1 cellular context compared by ENCODE assay signal in the genomic region with DNA sequence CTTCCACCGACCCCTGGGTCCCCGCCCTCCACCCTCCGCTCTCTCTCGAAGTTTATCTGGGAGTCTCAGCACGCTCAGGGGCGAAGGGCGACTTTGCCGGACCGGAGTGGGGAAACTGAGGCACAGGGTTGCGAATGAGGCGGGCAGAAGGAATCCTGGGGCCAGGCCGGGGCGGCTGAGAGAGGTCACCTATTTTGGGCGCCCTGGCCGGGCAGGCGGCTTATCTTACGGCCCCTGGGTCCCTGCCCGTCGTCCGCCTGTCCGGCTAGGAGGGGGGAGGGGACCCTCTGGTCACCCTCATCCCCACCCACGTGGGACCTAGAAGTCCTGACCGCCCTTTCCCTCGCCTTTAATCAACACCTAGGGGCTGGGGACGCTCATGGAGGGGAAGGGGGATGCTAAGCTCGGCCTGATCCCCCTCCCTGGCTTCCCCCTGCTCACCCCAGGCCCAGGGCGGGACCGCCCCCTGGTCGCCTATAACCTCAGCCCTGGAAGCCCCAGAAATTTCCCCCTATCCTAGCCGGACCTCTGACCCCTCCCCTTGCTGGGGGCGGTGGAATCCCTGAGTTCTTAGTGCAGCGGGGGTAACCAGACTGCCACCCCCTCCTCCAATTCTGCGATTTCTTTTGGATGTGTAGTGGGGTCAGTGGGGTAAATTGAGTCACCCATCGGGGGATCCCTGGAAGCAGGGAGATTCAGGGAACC.
TF ChIP-seq lines count a peak whose summit lies in the region.

No MANE protein-coding gene starts in this region.

TF ChIP-seq in HepG2, 621 proteins besides CTCF, POLR2A, EP300 and RAD21 (continued from another document and continues in another):
- TF ChIP-seq, protein P1, sequence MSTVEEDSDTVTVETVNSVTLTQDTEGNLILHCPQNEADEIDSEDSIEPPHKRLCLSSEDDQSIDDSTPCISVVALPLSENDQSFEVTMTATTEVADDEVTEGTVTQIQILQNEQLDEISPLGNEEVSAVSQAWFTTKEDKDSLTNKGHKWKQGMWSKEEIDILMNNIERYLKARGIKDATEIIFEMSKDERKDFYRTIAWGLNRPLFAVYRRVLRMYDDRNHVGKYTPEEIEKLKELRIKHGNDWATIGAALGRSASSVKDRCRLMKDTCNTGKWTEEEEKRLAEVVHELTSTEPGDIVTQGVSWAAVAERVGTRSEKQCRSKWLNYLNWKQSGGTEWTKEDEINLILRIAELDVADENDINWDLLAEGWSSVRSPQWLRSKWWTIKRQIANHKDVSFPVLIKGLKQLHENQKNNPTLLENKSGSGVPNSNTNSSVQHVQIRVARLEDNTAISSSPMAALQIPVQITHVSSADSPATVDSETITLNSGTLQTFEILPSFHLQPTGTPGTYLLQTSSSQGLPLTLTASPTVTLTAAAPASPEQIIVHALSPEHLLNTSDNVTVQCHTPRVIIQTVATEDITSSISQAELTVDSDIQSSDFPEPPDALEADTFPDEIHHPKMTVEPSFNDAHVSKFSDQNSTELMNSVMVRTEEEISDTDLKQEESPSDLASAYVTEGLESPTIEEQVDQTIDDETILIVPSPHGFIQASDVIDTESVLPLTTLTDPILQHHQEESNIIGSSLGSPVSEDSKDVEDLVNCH (CRISPR knock-in tag; IDR thresholded peaks at IDR 0.05), result no peak
- TF ChIP-seq ZNF160 (CRISPR knock-in tag; IDR thresholded peaks at IDR 0.05), result no peak
- TF ChIP-seq, protein P2, sequence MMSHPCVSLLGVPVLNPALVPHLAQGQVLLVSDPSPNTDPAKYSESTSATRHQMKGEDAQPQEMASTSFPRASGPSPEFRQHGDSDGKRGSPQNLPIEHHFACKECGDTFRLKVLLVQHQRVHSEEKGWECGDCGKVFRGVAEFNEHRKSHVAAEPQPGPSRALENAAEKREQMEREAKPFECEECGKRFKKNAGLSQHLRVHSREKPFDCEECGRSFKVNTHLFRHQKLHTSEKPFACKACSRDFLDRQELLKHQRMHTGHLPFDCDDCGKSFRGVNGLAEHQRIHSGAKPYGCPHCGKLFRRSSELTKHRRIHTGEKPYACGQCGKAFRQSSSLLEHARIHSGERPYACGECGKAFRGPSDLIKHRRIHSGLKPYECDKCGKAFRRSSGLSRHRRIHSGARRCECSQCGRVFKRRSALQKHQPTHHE (CRISPR knock-in tag; IDR thresholded peaks at IDR 0.05; ENCODE audit: borderline replicate concordance), result 0 out of 2 replicates have a peak, but pooled peaks have one; percentile 28
- TF ChIP-seq MED13 (CRISPR knock-in tag; IDR thresholded peaks at IDR 0.05), result 0 out of 2 replicates have a peak, but pooled peaks have one; percentile 57
- TF ChIP-seq TOPORS (CRISPR knock-in tag; IDR thresholded peaks at IDR 0.05), result peak; percentile 18; the same call in 1 of the 2 replicates
- TF ChIP-seq, protein P3, sequence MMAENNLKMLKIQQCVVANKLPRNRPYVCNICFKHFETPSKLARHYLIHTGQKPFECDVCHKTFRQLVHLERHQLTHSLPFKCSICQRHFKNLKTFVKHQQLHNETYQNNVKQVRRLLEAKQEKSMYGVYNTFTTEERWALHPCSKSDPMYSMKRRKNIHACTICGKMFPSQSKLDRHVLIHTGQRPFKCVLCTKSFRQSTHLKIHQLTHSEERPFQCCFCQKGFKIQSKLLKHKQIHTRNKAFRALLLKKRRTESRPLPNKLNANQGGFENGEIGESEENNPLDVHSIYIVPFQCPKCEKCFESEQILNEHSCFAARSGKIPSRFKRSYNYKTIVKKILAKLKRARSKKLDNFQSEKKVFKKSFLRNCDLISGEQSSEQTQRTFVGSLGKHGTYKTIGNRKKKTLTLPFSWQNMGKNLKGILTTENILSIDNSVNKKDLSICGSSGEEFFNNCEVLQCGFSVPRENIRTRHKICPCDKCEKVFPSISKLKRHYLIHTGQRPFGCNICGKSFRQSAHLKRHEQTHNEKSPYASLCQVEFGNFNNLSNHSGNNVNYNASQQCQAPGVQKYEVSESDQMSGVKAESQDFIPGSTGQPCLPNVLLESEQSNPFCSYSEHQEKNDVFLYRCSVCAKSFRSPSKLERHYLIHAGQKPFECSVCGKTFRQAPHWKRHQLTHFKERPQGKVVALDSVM (CRISPR knock-in tag; IDR thresholded peaks at IDR 0.05), result no peak
- TF ChIP-seq TAF1 (CRISPR knock-in tag; IDR thresholded peaks at IDR 0.05), result no peak
- TF ChIP-seq RBM39 (IDR thresholded peaks at IDR 0.05; ENCODE audit: low read depth, low read length, poor library complexity, severe bottlenecking), result no peak
- no peak for TF ChIP-seq TCF7 (IDR thresholded peaks at IDR 0.05; ENCODE audit: low read depth)
- no peak for TF ChIP-seq ZNF256 (CRISPR knock-in tag; conservative IDR thresholded peaks at IDR 0.05)
- no peak for TF ChIP-seq HNF4G (IDR thresholded peaks at IDR 0.05; ENCODE audit: borderline replicate concordance, low read depth, low read length)
- TF ChIP-seq HNF4G (CRISPR knock-in tag; IDR thresholded peaks at IDR 0.05; ENCODE audit: borderline replicate concordance, low read depth), result no peak
- TF ChIP-seq SUZ12 (IDR thresholded peaks at IDR 0.05; ENCODE audit: low read depth, low read length), result no peak
- TF ChIP-seq, protein P4, sequence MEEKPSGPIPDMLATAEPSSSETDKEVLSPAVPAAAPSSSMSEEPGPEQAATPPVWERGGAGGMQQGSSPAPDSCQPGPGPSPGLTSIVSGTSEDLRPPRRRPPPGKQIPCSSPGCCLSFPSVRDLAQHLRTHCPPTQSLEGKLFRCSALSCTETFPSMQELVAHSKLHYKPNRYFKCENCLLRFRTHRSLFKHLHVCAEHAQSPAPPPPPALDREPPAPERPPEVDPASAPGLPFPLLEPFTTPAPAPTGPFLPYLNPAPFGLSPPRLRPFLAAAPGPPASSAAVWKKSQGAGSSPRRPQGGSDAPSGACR (CRISPR knock-in tag; IDR thresholded peaks at IDR 0.05), result 0 out of 2 replicates have a peak, but pooled peaks have one; percentile 20
- no peak for TF ChIP-seq SYNCRIP (IDR thresholded peaks at IDR 0.05; ENCODE audit: insufficient read depth, low read depth, low read length)
- no peak for TF ChIP-seq ZNF101 (CRISPR knock-in tag; IDR thresholded peaks at IDR 0.05; ENCODE audit: borderline replicate concordance, low read depth)
- no peak for TF ChIP-seq HMG20B (CRISPR knock-in tag; conservative IDR thresholded peaks at IDR 0.05)
- no peak for TF ChIP-seq GATAD1 (CRISPR knock-in tag; IDR thresholded peaks at IDR 0.05)
- no peak for TF ChIP-seq GATA4 (IDR thresholded peaks at IDR 0.05; ENCODE audit: borderline replicate concordance, low read depth)
- TF ChIP-seq CHCHD3 (CRISPR knock-in tag; IDR thresholded peaks at IDR 0.05), result no peak
- TF ChIP-seq, protein P5, sequence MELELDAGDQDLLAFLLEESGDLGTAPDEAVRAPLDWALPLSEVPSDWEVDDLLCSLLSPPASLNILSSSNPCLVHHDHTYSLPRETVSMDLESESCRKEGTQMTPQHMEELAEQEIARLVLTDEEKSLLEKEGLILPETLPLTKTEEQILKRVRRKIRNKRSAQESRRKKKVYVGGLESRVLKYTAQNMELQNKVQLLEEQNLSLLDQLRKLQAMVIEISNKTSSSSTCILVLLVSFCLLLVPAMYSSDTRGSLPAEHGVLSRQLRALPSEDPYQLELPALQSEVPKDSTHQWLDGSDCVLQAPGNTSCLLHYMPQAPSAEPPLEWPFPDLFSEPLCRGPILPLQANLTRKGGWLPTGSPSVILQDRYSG (CRISPR knock-in tag; IDR thresholded peaks at IDR 0.05), result no peak
- no peak for TF ChIP-seq NCOR1 (IDR thresholded peaks at IDR 0.05; ENCODE audit: borderline replicate concordance, low read length)
- TF ChIP-seq ZBTB38 (CRISPR knock-in tag; IDR thresholded peaks at IDR 0.05), result no peak
- TF ChIP-seq ZNF749 (CRISPR knock-in tag; IDR thresholded peaks at IDR 0.05; ENCODE audit: borderline replicate concordance), result no peak
- TF ChIP-seq, protein P6, sequence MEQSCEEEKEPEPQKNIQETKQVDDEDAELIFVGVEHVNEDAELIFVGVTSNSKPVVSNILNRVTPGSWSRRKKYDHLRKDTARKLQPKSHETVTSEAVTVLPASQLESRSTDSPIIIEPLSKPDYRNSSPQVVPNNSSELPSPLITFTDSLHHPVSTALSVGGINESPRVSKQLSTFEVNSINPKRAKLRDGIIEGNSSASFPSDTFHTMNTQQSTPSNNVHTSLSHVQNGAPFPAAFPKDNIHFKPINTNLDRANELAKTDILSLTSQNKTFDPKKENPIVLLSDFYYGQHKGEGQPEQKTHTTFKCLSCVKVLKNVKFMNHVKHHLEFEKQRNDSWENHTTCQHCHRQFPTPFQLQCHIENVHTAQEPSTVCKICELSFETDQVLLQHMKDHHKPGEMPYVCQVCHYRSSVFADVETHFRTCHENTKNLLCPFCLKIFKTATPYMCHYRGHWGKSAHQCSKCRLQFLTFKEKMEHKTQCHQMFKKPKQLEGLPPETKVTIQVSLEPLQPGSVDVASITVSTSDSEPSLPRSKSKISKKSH (CRISPR knock-in tag; IDR thresholded peaks at IDR 0.05; ENCODE audit: borderline replicate concordance), result no peak
- no peak for TF ChIP-seq SAFB2 (CRISPR knock-in tag; IDR thresholded peaks at IDR 0.05; ENCODE audit: borderline replicate concordance, low read depth)
- TF ChIP-seq ZNF761 (CRISPR knock-in tag; conservative IDR thresholded peaks at IDR 0.05), result no peak
- TF ChIP-seq ZNF124 (CRISPR knock-in tag; IDR thresholded peaks at IDR 0.05), result no peak
- TF ChIP-seq CBFB (CRISPR knock-in tag; IDR thresholded peaks at IDR 0.05), result no peak
- TF ChIP-seq, protein P7, sequence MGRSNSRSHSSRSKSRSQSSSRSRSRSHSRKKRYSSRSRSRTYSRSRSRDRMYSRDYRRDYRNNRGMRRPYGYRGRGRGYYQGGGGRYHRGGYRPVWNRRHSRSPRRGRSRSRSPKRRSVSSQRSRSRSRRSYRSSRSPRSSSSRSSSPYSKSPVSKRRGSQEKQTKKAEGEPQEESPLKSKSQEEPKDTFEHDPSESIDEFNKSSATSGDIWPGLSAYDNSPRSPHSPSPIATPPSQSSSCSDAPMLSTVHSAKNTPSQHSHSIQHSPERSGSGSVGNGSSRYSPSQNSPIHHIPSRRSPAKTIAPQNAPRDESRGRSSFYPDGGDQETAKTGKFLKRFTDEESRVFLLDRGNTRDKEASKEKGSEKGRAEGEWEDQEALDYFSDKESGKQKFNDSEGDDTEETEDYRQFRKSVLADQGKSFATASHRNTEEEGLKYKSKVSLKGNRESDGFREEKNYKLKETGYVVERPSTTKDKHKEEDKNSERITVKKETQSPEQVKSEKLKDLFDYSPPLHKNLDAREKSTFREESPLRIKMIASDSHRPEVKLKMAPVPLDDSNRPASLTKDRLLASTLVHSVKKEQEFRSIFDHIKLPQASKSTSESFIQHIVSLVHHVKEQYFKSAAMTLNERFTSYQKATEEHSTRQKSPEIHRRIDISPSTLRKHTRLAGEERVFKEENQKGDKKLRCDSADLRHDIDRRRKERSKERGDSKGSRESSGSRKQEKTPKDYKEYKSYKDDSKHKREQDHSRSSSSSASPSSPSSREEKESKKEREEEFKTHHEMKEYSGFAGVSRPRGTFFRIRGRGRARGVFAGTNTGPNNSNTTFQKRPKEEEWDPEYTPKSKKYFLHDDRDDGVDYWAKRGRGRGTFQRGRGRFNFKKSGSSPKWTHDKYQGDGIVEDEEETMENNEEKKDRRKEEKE (IDR thresholded peaks at IDR 0.05), result no peak
- TF ChIP-seq POGZ (CRISPR knock-in tag; IDR thresholded peaks at IDR 0.05), result no peak
- no peak for TF ChIP-seq IRF2 (CRISPR knock-in tag; IDR thresholded peaks at IDR 0.05)
- no peak for TF ChIP-seq TP53 (CRISPR knock-in tag; conservative IDR thresholded peaks at IDR 0.05)
- no peak for TF ChIP-seq HDAC6 (IDR thresholded peaks at IDR 0.05; ENCODE audit: low read depth, low read length)
- TF ChIP-seq MTA3 (CRISPR knock-in tag; IDR thresholded peaks at IDR 0.05), result no peak
- TF ChIP-seq, protein P8, sequence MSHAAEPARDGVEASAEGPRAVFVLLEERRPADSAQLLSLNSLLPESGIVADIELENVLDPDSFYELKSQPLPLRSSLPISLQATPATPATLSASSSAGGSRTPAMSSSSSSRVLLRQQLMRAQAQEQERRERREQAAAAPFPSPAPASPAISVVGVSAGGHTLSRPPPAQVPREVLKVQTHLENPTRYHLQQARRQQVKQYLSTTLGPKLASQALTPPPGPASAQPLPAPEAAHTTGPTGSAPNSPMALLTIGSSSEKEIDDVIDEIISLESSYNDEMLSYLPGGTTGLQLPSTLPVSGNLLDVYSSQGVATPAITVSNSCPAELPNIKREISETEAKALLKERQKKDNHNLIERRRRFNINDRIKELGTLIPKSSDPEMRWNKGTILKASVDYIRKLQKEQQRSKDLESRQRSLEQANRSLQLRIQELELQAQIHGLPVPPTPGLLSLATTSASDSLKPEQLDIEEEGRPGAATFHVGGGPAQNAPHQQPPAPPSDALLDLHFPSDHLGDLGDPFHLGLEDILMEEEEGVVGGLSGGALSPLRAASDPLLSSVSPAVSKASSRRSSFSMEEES (CRISPR knock-in tag; IDR thresholded peaks at IDR 0.05), result no peak
- no peak for TF ChIP-seq SRSF1 (optimal IDR thresholded peaks at IDR 0.05; ENCODE audit: low read depth, low read length)
- no peak for TF ChIP-seq FOXK2 (IDR thresholded peaks at IDR 0.05)
- no peak for TF ChIP-seq MAF1 (CRISPR knock-in tag; IDR thresholded peaks at IDR 0.05; ENCODE audit: borderline replicate concordance)
- no peak for TF ChIP-seq ARNT2 (CRISPR knock-in tag; IDR thresholded peaks at IDR 0.05; ENCODE audit: low read depth)
- TF ChIP-seq, protein P9, sequence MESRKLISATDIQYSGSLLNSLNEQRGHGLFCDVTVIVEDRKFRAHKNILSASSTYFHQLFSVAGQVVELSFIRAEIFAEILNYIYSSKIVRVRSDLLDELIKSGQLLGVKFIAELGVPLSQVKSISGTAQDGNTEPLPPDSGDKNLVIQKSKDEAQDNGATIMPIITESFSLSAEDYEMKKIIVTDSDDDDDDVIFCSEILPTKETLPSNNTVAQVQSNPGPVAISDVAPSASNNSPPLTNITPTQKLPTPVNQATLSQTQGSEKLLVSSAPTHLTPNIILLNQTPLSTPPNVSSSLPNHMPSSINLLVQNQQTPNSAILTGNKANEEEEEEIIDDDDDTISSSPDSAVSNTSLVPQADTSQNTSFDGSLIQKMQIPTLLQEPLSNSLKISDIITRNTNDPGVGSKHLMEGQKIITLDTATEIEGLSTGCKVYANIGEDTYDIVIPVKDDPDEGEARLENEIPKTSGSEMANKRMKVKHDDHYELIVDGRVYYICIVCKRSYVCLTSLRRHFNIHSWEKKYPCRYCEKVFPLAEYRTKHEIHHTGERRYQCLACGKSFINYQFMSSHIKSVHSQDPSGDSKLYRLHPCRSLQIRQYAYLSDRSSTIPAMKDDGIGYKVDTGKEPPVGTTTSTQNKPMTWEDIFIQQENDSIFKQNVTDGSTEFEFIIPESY (CRISPR knock-in tag; IDR thresholded peaks at IDR 0.05), result no peak
- TF ChIP-seq ZNF468 (CRISPR knock-in tag; IDR thresholded peaks at IDR 0.05), result no peak
- TF ChIP-seq, protein P10, sequence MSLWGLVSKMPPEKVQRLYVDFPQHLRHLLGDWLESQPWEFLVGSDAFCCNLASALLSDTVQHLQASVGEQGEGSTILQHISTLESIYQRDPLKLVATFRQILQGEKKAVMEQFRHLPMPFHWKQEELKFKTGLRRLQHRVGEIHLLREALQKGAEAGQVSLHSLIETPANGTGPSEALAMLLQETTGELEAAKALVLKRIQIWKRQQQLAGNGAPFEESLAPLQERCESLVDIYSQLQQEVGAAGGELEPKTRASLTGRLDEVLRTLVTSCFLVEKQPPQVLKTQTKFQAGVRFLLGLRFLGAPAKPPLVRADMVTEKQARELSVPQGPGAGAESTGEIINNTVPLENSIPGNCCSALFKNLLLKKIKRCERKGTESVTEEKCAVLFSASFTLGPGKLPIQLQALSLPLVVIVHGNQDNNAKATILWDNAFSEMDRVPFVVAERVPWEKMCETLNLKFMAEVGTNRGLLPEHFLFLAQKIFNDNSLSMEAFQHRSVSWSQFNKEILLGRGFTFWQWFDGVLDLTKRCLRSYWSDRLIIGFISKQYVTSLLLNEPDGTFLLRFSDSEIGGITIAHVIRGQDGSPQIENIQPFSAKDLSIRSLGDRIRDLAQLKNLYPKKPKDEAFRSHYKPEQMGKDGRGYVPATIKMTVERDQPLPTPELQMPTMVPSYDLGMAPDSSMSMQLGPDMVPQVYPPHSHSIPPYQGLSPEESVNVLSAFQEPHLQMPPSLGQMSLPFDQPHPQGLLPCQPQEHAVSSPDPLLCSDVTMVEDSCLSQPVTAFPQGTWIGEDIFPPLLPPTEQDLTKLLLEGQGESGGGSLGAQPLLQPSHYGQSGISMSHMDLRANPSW (CRISPR knock-in tag; IDR thresholded peaks at IDR 0.05; ENCODE audit: borderline replicate concordance), result no peak
